Comparison of ENCODE assay signal across 1 cellular context in genomic region chr19:17340871-17341357, GRCh38.
A peak's percentile ranks its signal among the peaks of the same experiment; 100 is the strongest.
TF ChIP-seq lines count a peak whose summit lies in the region.

No MANE protein-coding gene starts in this region.

TF ChIP-seq in HepG2, 621 proteins besides CTCF, POLR2A, EP300 and RAD21 (continues in another document):
- TF ChIP-seq FOXK1 (CRISPR knock-in tag; IDR thresholded peaks at IDR 0.05; ENCODE audit: borderline replicate concordance, low read depth) (no peak), SPEN (CRISPR knock-in tag; IDR thresholded peaks at IDR 0.05; ENCODE audit: low read depth) (0 out of 2 replicates have a peak, but pooled peaks have one; percentile 68), RFX3 (CRISPR knock-in tag; IDR thresholded peaks at IDR 0.05) (no peak), POGZ (CRISPR knock-in tag; IDR thresholded peaks at IDR 0.05) (peak; percentile 20; the same call in 1 of the 2 replicates), ZNF549 (CRISPR knock-in tag; IDR thresholded peaks at IDR 0.05) (no peak), ARID3A (IDR thresholded peaks at IDR 0.05; ENCODE audit: low read depth, low read length) (no peak), ZIK1 (CRISPR knock-in tag; IDR thresholded peaks at IDR 0.05; ENCODE audit: borderline replicate concordance, low read depth) (no peak), HOXA5 (CRISPR knock-in tag; IDR thresholded peaks at IDR 0.05) (no peak; the same call in 1 of the 2 replicates), ZNF709 (CRISPR knock-in tag; IDR thresholded peaks at IDR 0.05) (peak; percentile 76; the same call in 1 of the 2 replicates), TFDP2 (CRISPR knock-in tag; IDR thresholded peaks at IDR 0.05) (peak; percentile 71), JUNB (CRISPR knock-in tag; IDR thresholded peaks at IDR 0.05; ENCODE audit: borderline replicate concordance) (peak; percentile 59; the same call in 1 of the 2 replicates), HINFP (CRISPR knock-in tag; IDR thresholded peaks at IDR 0.05; ENCODE audit: low read depth) (0 out of 2 replicates have a peak, but pooled peaks have one; percentile 60), ZNF253 (CRISPR knock-in tag; IDR thresholded peaks at IDR 0.05; ENCODE audit: borderline replicate concordance) (no peak), BRCA1 (CRISPR knock-in tag; IDR thresholded peaks at IDR 0.05) (0 out of 2 replicates have a peak, but pooled peaks have one; percentile 31), ZKSCAN5 (CRISPR knock-in tag; IDR thresholded peaks at IDR 0.05) (no peak), SUZ12 (IDR thresholded peaks at IDR 0.05; ENCODE audit: low read depth, low read length) (no peak), SNAPC2 (CRISPR knock-in tag; IDR thresholded peaks at IDR 0.05) (no peak), ZSCAN21 (CRISPR knock-in tag; IDR thresholded peaks at IDR 0.05; ENCODE audit: borderline replicate concordance) (no peak), MXD4 (CRISPR knock-in tag; IDR thresholded peaks at IDR 0.05) (no peak; the same call in 1 of the 2 replicates), RBFOX2 (IDR thresholded peaks at IDR 0.05; ENCODE audit: low read depth, low read length) (peak; percentile 49; the same call in 1 of the 2 replicates), ZNF564 (CRISPR knock-in tag; IDR thresholded peaks at IDR 0.05) (peak; percentile 24; the same call in 1 of the 2 replicates), AFF4 (CRISPR knock-in tag; IDR thresholded peaks at IDR 0.05) (no peak), NFYC (CRISPR knock-in tag; IDR thresholded peaks at IDR 0.05) (no peak), ZNF232 (CRISPR knock-in tag; IDR thresholded peaks at IDR 0.05; ENCODE audit: borderline replicate concordance) (no peak), ZNF510 (CRISPR knock-in tag; IDR thresholded peaks at IDR 0.05; ENCODE audit: low read depth) (no peak), KLF15 (CRISPR knock-in tag; IDR thresholded peaks at IDR 0.05; ENCODE audit: borderline replicate concordance) (no peak), NR2C2 (CRISPR knock-in tag; IDR thresholded peaks at IDR 0.05; ENCODE audit: borderline replicate concordance) (peak; percentile 86), ZNF460 (CRISPR knock-in tag; IDR thresholded peaks at IDR 0.05; ENCODE audit: borderline replicate concordance) (no peak), ZNF644 (CRISPR knock-in tag; IDR thresholded peaks at IDR 0.05; ENCODE audit: low read depth) (peak; percentile 74), FIP1L1 (IDR thresholded peaks at IDR 0.05; ENCODE audit: borderline replicate concordance, insufficient read depth, low read depth, low read length) (no peak)
- TF ChIP-seq, protein P1, sequence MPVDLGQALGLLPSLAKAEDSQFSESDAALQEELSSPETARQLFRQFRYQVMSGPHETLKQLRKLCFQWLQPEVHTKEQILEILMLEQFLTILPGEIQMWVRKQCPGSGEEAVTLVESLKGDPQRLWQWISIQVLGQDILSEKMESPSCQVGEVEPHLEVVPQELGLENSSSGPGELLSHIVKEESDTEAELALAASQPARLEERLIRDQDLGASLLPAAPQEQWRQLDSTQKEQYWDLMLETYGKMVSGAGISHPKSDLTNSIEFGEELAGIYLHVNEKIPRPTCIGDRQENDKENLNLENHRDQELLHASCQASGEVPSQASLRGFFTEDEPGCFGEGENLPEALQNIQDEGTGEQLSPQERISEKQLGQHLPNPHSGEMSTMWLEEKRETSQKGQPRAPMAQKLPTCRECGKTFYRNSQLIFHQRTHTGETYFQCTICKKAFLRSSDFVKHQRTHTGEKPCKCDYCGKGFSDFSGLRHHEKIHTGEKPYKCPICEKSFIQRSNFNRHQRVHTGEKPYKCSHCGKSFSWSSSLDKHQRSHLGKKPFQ (CRISPR knock-in tag; IDR thresholded peaks at IDR 0.05; ENCODE audit: insufficient replicate concordance), result no peak
- TF ChIP-seq, protein P2, sequence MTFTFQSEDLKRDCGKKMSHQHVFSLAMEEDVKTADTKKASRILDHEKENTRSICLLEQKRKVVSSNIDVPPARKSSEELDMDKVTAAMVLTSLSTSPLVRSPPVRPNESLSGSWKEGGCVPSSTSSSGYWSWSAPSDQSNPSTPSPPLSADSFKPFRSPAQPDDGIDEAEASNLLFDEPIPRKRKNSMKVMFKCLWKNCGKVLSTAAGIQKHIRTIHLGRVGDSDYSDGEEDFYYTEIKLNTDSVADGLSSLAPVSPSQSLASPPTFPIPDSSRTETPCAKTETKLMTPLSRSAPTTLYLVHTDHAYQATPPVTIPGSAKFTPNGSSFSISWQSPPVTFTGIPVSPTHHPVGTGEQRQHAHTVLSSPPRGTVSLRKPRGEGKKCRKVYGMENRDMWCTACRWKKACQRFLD (CRISPR knock-in tag; IDR thresholded peaks at IDR 0.05; ENCODE audit: borderline replicate concordance), result peak; percentile 40; the same call in 1 of the 2 replicates
- TF ChIP-seq, protein P3, sequence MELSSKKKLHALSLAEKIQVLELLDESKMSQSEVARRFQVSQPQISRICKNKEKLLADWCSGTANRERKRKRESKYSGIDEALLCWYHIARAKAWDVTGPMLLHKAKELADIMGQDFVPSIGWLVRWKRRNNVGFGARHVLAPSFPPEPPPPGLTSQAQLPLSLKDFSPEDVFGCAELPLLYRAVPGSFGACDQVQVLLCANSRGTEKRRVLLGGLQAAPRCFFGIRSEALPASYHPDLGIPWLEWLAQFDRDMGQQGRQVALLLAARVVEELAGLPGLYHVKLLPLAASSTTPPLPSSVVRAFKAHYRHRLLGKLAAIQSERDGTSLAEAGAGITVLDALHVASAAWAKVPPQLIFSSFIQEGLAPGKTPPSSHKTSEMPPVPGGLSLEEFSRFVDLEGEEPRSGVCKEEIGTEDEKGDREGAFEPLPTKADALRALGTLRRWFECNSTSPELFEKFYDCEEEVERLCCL (CRISPR knock-in tag; IDR thresholded peaks at IDR 0.05; ENCODE audit: borderline replicate concordance), result no peak
- TF ChIP-seq, protein P4, sequence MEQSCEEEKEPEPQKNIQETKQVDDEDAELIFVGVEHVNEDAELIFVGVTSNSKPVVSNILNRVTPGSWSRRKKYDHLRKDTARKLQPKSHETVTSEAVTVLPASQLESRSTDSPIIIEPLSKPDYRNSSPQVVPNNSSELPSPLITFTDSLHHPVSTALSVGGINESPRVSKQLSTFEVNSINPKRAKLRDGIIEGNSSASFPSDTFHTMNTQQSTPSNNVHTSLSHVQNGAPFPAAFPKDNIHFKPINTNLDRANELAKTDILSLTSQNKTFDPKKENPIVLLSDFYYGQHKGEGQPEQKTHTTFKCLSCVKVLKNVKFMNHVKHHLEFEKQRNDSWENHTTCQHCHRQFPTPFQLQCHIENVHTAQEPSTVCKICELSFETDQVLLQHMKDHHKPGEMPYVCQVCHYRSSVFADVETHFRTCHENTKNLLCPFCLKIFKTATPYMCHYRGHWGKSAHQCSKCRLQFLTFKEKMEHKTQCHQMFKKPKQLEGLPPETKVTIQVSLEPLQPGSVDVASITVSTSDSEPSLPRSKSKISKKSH (CRISPR knock-in tag; IDR thresholded peaks at IDR 0.05; ENCODE audit: borderline replicate concordance), result no peak
- TF ChIP-seq, protein P5, sequence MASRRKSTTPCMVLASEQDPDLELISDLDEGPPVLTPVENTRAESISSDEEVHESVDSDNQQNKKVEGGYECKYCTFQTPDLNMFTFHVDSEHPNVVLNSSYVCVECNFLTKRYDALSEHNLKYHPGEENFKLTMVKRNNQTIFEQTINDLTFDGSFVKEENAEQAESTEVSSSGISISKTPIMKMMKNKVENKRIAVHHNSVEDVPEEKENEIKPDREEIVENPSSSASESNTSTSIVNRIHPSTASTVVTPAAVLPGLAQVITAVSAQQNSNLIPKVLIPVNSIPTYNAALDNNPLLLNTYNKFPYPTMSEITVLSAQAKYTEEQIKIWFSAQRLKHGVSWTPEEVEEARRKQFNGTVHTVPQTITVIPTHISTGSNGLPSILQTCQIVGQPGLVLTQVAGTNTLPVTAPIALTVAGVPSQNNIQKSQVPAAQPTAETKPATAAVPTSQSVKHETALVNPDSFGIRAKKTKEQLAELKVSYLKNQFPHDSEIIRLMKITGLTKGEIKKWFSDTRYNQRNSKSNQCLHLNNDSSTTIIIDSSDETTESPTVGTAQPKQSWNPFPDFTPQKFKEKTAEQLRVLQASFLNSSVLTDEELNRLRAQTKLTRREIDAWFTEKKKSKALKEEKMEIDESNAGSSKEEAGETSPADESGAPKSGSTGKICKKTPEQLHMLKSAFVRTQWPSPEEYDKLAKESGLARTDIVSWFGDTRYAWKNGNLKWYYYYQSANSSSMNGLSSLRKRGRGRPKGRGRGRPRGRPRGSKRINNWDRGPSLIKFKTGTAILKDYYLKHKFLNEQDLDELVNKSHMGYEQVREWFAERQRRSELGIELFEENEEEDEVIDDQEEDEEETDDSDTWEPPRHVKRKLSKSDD (CRISPR knock-in tag; IDR thresholded peaks at IDR 0.05; ENCODE audit: low read depth), result no peak
- TF ChIP-seq, protein P6, sequence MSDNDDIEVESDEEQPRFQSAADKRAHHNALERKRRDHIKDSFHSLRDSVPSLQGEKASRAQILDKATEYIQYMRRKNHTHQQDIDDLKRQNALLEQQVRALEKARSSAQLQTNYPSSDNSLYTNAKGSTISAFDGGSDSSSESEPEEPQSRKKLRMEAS (IDR thresholded peaks at IDR 0.05), result peak; percentile 89
- TF ChIP-seq, protein P7, sequence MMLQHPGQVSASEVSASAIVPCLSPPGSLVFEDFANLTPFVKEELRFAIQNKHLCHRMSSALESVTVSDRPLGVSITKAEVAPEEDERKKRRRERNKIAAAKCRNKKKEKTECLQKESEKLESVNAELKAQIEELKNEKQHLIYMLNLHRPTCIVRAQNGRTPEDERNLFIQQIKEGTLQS (CRISPR knock-in tag; IDR thresholded peaks at IDR 0.05), result peak; percentile 15; the same call in 1 of the 2 replicates
- TF ChIP-seq, protein P8, sequence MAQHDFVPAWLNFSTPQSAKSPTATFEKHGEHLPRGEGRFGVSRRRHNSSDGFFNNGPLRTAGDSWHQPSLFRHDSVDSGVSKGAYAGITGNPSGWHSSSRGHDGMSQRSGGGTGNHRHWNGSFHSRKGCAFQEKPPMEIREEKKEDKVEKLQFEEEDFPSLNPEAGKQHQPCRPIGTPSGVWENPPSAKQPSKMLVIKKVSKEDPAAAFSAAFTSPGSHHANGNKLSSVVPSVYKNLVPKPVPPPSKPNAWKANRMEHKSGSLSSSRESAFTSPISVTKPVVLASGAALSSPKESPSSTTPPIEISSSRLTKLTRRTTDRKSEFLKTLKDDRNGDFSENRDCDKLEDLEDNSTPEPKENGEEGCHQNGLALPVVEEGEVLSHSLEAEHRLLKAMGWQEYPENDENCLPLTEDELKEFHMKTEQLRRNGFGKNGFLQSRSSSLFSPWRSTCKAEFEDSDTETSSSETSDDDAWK (CRISPR knock-in tag; IDR thresholded peaks at IDR 0.05), result no peak
